In the genomic region with DNA sequence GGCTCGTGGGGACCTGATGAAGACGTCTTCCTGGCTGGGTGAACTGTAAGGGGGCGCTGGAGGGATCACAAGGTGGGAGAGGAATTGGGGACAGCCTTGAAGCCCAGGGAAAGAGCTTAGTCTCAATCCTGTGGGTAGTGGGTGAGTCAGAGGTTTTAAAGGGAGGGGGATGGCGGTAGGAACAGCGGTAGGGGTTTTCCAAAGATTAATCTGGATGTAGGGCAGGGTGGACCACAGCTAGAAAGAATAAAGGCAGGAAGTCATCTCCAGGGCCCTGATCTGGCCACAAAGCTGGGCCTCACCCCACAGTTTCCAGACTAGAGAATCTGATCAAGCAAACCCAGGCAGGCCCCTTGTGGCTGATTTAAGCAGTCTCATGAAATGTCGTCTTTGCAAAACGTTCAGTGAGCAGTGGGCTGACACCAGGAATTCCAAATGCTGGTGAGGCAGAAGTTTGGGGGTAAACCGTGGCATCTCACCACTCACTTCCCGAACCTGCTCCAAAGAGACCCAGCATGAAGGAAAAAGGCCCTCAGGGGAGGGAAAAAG, we compare ENCODE assay signal across 12 cellular contexts.
A peak's percentile ranks its signal among the peaks of the same experiment; 100 is the strongest.
DNase-seq lines count a peak whose midpoint lies in the region; ATAC-seq and TF ChIP-seq lines count a peak whose summit lies in the region.
"Had no signal": no experiment of that assay in that cellular context is flagged by ENCODE, and none has a peak within 500 bp of the region (broad histone marks: within the 10 kb centered on the region; RNA-seq: fewer than 3 reads in every experiment).

No MANE protein-coding gene starts in this region.

- TF ChIP-seq CTCF in astrocyte of the cerebellum (IDR thresholded peaks at IDR 0.05; ENCODE audit: low read depth, low read length, missing control alignments): peak; percentile 59
- TF ChIP-seq CTCF in lower lobe of right lung (IDR thresholded peaks at IDR 0.05): no peak

- peaks cover 8% of the 10 kb centered on the region for H3K4me1 ChIP-seq in lower lobe of right lung

- no peak overlapping the region for H3K27ac ChIP-seq in lower lobe of right lung
- H3K27ac ChIP-seq: adrenal gland, KMS-11 had no signal

- peak; percentile 62 for DNase-seq in AG20443 (ENCODE audit: low spot score)
- DNase-seq in KBM-7: peak; percentile 8
- peak; percentile 53 for DNase-seq in astrocyte of the cerebellum (ENCODE audit: low read depth)
- DNase-seq in lower lobe of right lung: peak; percentile 13
- DNase-seq in NCI-H345 treated with DMSO at 0.1 percent for 48 hours (lab: John Stamatoyannopoulos, UW; ENCODE audit: unreplicated experiment): no peak
- no peak for DNase-seq in GM19240 (ENCODE audit: insufficient read length, low spot score)
- no peak for DNase-seq in GDM1 (lab: John Stamatoyannopoulos, UW)
- DNase-seq: adrenal gland, GF-D8, T-helper 1 cell had no signal

- H3K9me3 ChIP-seq in lower lobe of right lung: no peaks in the 10 kb centered on the region
- H3K9me3 ChIP-seq: adrenal gland had no signal

- H3K4me3 ChIP-seq in astrocyte of the cerebellum (ENCODE audit: low read depth, low read length) (no peak overlapping the region), lower lobe of right lung (no peak overlapping the region)
- H3K4me3 ChIP-seq: adrenal gland had no signal

- ATAC-seq in lower lobe of right lung (no peak), GM18909 (IDR thresholded peaks at IDR 0.05; ENCODE audit: poor library complexity, unreplicated experiment) (no peak)

- H3K27me3 ChIP-seq in lower lobe of right lung (ENCODE audit: low read depth): no peaks in the 10 kb centered on the region
- H3K27me3 ChIP-seq: adrenal gland had no signal

- H3K36me3 ChIP-seq in lower lobe of right lung: no peaks in the 10 kb centered on the region
- H3K36me3 ChIP-seq: adrenal gland had no signal

- in situ Hi-C loops in KBM-7 (cut with MboI; ENCODE audit: low pct_unique_long_range_greater_than_20kb, low sequenced_read_pairs) (no loop called here), astrocyte of the cerebellum (cut with HindIII; ENCODE audit: low sequenced_read_pairs) (no loop called here)

- intact Hi-C loops in lower lobe of right lung (cut with DNase I): no loop called here

Comparison
In these comparisons a context has a peak if more than half of its experiments do, and no peak if none do; other contexts are left out.
1. DNase-seq: peak in AG20443 (single experiment), KBM-7 (single experiment), astrocyte of the cerebellum (single experiment) and lower lobe of right lung (single experiment); none in NCI-H345 treated with DMSO at 0.1 percent for 48 hours (single experiment), GM19240 (single experiment) and GDM1 (single experiment).